Comparison of ENCODE assay signal across 21 cellular contexts in genomic region chr15:100291106-100291505, GRCh38. TPM values are rescaled to one million over a fixed set of nuclear protein-coding genes. Genes with fewer than 3 reads are reported as not detected.
DNase-seq lines count a peak whose midpoint lies in the region; ATAC-seq, FAIRE-seq and TF ChIP-seq lines count a peak whose summit lies in the region.
"Had no signal": no experiment of that assay in that cellular context is flagged by ENCODE, and none has a peak within 500 bp of the region (broad histone marks: within the 10 kb centered on the region; RNA-seq: fewer than 3 reads in every experiment).

No MANE protein-coding gene starts in this region.

- H3K9me2 ChIP-seq in MM.1S (replicated peaks; ENCODE audit: insufficient read depth, low read length): no peaks in the 10 kb centered on the region

- no peaks in the 10 kb centered on the region for H3K4me1 ChIP-seq in MM.1S (ENCODE audit: low read length)
- H3K4me1 ChIP-seq in astrocyte (ENCODE audit: insufficient read depth, low read length): no peaks in the 10 kb centered on the region
- H3K4me1 ChIP-seq in pancreas: no peaks in the 10 kb centered on the region
- H3K4me1 ChIP-seq: left ventricle myocardium inferior, right lobe of liver had no signal

- H3K79me2 ChIP-seq in MM.1S (ENCODE audit: low read length): no peaks in the 10 kb centered on the region
- no peaks in the 10 kb centered on the region for H3K79me2 ChIP-seq in astrocyte (ENCODE audit: insufficient read depth, low read length)

- TF ChIP-seq CTCF in MM.1S (IDR thresholded peaks at IDR 0.05; ENCODE audit: low read length) (no peak), astrocyte (IDR thresholded peaks at IDR 0.05; ENCODE audit: insufficient read depth, low read depth, low read length) (no peak), pancreas (IDR thresholded peaks at IDR 0.05) (no peak)

- H2AFZ ChIP-seq in MM.1S (ENCODE audit: low read length) (no peak overlapping the region), astrocyte (ENCODE audit: low read depth, low read length) (no peak overlapping the region)

- FAIRE-seq in astrocyte (lab: Jason Lieb, UNC): no peak
- no peak for FAIRE-seq in pancreas (lab: Jason Lieb, UNC)
- FAIRE-seq: HepG2, RCC 7860 had no signal

- H3K9me3 Mint-ChIP-seq in astrocyte (ENCODE audit: unreplicated experiment): peaks cover 3% of the 10 kb centered on the region

- H3K9me3 ChIP-seq in MM.1S (replicated peaks; ENCODE audit: insufficient read depth, low read length): no peaks in the 10 kb centered on the region
- H3K9me3 ChIP-seq in astrocyte (ENCODE audit: insufficient read depth, low read depth, low read length): no peaks in the 10 kb centered on the region
- no peaks in the 10 kb centered on the region for H3K9me3 ChIP-seq in pancreas
- H3K9me3 ChIP-seq: right lobe of liver had no signal

- H3K4me2 ChIP-seq in MM.1S (ENCODE audit: low read depth, low read length) (no peak overlapping the region), astrocyte (ENCODE audit: low read length) (no peak overlapping the region)

- no peaks in the 10 kb centered on the region for H3K27me3 ChIP-seq in MM.1S (replicated peaks; ENCODE audit: insufficient read depth, low read length)
- H3K27me3 ChIP-seq in astrocyte (ENCODE audit: insufficient read depth, low read length): no peaks in the 10 kb centered on the region
- H3K27me3 ChIP-seq in pancreas: no peaks in the 10 kb centered on the region
- H3K27me3 ChIP-seq: right lobe of liver had no signal

- no peak overlapping the region for H3K27ac Mint-ChIP-seq in astrocyte (ENCODE audit: unreplicated experiment)
- H3K27ac Mint-ChIP-seq: activated CD4-positive, alpha-beta memory T cell treated with anti-CD3 and anti-CD28 coated beads for 36 hours; activated naive CD4-positive, alpha-beta T cell treated with anti-CD3 and anti-CD28 coated beads, Interleukin-2, amount 50 U/mL, for 72 hours; activated T-cell treated with anti-CD3 and anti-CD28 coated beads, Interleukin-2, amount 50 U/mL, for 24 hours had no signal

- intact Hi-C loops in pancreas (cut with DNase I): no loop called here

- peaks cover 4% of the 10 kb centered on the region for H3K4me1 Mint-ChIP-seq in astrocyte (ENCODE audit: low read depth, unreplicated experiment)

- peaks cover 49% of the 10 kb centered on the region for H3K27me3 Mint-ChIP-seq in astrocyte (ENCODE audit: low read depth, unreplicated experiment)
- H3K27me3 Mint-ChIP-seq: activated CD4-positive, alpha-beta memory T cell treated with anti-CD3 and anti-CD28 coated beads for 36 hours; activated T-cell treated with anti-CD3 and anti-CD28 coated beads, Interleukin-2, amount 50 U/mL, for 24 hours had no signal

- no peak overlapping the region for H3K4me3 Mint-ChIP-seq in astrocyte (ENCODE audit: unreplicated experiment)
- H3K4me3 Mint-ChIP-seq: activated CD4-positive, alpha-beta memory T cell treated with anti-CD3 and anti-CD28 coated beads for 36 hours; activated T-cell treated with anti-CD3 and anti-CD28 coated beads, Interleukin-2, amount 50 U/mL, for 24 hours; CD8-positive, alpha-beta memory T cell had no signal

- H3K4me3 ChIP-seq in MM.1S (ENCODE audit: low read length) (no peak overlapping the region), astrocyte (ENCODE audit: insufficient read depth, low read depth, low read length) (no peak overlapping the region), pancreas (no peak overlapping the region)
- H3K4me3 ChIP-seq: left ventricle myocardium inferior, right lobe of liver had no signal

- 80 to 85% methylated on average over 2 of the region's 2 CpGs for WGBS in pancreas, 2 donors

- H3K27ac ChIP-seq in MM.1S (ENCODE audit: low read length): no peak overlapping the region
- no peak overlapping the region for H3K27ac ChIP-seq in astrocyte (ENCODE audit: low read depth, low read length)
- H3K27ac ChIP-seq in pancreas: no peak overlapping the region
- H3K27ac ChIP-seq: left ventricle myocardium inferior, right lobe of liver had no signal

- H3K9ac ChIP-seq in MM.1S (ENCODE audit: low read length) (no peak overlapping the region), astrocyte (ENCODE audit: low read length) (no peak overlapping the region)

- DNase-seq in Daoy (ENCODE audit: low read depth) (peak; percentile 39), MM.1S (peak; percentile 29), astrocyte (ENCODE audit: low read depth) (peak; percentile 78), iris pigment epithelial cell (ENCODE audit: low read depth) (peak; percentile 11), 8988T (no peak), amygdala (lab: John Stamatoyannopoulos, UW) (no peak), pancreas (no peak)
- DNase-seq: activated CD4-positive, alpha-beta memory T cell treated with anti-CD3 and anti-CD28 coated beads for 36 hours; activated T-cell treated with anti-CD3 and anti-CD28 coated beads, Interleukin-2, amount 50 U/mL, for 24 hours; CD8-positive, alpha-beta memory T cell; effector CD8-positive, alpha-beta T cell; left ventricle myocardium inferior; NCI-H1048; NCI-H69; occipital lobe; T-helper 1 cell had no signal

- no peaks in the 10 kb centered on the region for H3K36me3 Mint-ChIP-seq in astrocyte (ENCODE audit: low read depth, unreplicated experiment)

- H3F3A ChIP-seq in MM.1S (ENCODE audit: insufficient read depth, low read length): no peaks in the 10 kb centered on the region

- H3K36me3 ChIP-seq in MM.1S (replicated peaks; ENCODE audit: insufficient read depth, low read length): no peaks in the 10 kb centered on the region
- no peaks in the 10 kb centered on the region for H3K36me3 ChIP-seq in astrocyte (ENCODE audit: insufficient read depth, low read length)
- no peaks in the 10 kb centered on the region for H3K36me3 ChIP-seq in pancreas
- H3K36me3 ChIP-seq: left ventricle myocardium inferior, right lobe of liver had no signal

- ATAC-seq in GM19395 (IDR thresholded peaks at IDR 0.05; ENCODE audit: unreplicated experiment) (no peak), pancreas (no peak)
- ATAC-seq: activated naive CD4-positive, alpha-beta T cell treated with anti-CD3 and anti-CD28 coated beads, Interleukin-2, amount 50 U/mL, for 72 hours; HepG2; right lobe of liver had no signal

- no peaks in the 10 kb centered on the region for H4K20me1 ChIP-seq in MM.1S (ENCODE audit: insufficient read depth, low read length)
- no peaks in the 10 kb centered on the region for H4K20me1 ChIP-seq in astrocyte (ENCODE audit: insufficient read depth, low read length)

RNA-seq across cellular contexts. Expression of gene ADAMTS17, which starts 50.7 kb away (rescaled TPM):
- total RNA-seq in Daoy (2014; rRNA removed; shearing (Covaris generic)): 0.39 and 5.1 TPM in 2 replicates
- 0.14 and 0.27 TPM in 2 replicates for total RNA-seq in astrocyte
- 10 to 100 TPM in 5 of 6 donors, 1 to 10 TPM in 1; 6.9 to 16.4 (median 12.4) TPM for total RNA-seq in pancreas
- polyA plus RNA-seq in pancreas: 10 to 100 TPM in 1 of 2 donors, 1 to 10 TPM in 1; 4.2 to 10.6 TPM

Comparison
In these comparisons a context has a peak if more than half of its experiments do, and no peak if none do; other contexts are left out.
1. DNase-seq: peak in Daoy (single experiment), MM.1S (single experiment), astrocyte (single experiment) and iris pigment epithelial cell (single experiment); none in 8988T (single experiment), amygdala (0 of 56) and pancreas (0 of 6).